Comparison of ENCODE assay signal across 1 cellular context in the genomic region with DNA sequence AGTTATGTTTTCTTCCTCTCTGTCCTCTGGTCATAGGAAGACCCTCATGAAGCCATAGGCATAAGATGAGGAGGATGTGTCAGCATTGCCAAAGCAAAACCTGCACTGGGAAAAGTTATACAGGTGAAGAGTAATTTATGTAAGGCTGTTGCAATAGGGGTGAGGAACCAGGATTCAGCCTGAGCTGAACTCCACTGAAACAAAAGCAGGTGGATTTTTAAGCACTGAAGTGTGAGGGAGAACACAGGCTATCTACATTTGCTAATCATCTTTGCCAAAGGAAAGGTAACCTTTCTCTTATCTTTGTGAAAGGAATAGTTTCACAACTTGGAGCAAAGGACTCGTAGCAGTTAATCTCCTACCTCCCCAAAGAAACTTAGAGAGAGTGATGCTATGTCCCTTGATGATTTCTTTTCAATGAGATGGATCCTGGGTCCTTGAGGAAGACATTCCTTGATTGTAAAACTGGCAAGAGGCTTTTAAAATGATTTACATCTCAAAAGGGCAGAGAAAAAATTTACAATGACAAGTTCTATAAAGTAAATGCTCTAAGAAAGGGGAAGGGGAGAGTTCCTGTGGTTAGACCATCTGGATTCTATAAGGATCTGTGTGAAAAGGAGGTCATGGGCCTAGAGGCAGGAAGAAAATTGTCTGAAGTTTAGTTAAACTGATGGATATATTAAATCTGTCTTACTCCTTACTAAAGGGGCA.
TF ChIP-seq lines count a peak whose summit lies in the region.

No MANE protein-coding gene starts in this region.

TF ChIP-seq in WTC11, 78 proteins besides CTCF, POLR2A, EP300 and RAD21 (continued from another document):
- TF ChIP-seq, protein P1, sequence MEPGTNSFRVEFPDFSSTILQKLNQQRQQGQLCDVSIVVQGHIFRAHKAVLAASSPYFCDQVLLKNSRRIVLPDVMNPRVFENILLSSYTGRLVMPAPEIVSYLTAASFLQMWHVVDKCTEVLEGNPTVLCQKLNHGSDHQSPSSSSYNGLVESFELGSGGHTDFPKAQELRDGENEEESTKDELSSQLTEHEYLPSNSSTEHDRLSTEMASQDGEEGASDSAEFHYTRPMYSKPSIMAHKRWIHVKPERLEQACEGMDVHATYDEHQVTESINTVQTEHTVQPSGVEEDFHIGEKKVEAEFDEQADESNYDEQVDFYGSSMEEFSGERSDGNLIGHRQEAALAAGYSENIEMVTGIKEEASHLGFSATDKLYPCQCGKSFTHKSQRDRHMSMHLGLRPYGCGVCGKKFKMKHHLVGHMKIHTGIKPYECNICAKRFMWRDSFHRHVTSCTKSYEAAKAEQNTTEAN (CRISPR knock-in tag; IDR thresholded peaks at IDR 0.05): no peak
- TF ChIP-seq, protein P2, sequence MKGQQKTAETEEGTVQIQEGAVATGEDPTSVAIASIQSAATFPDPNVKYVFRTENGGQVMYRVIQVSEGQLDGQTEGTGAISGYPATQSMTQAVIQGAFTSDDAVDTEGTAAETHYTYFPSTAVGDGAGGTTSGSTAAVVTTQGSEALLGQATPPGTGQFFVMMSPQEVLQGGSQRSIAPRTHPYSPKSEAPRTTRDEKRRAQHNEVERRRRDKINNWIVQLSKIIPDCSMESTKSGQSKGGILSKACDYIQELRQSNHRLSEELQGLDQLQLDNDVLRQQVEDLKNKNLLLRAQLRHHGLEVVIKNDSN (CRISPR knock-in tag; IDR thresholded peaks at IDR 0.05): no peak
- TF ChIP-seq, protein P3, sequence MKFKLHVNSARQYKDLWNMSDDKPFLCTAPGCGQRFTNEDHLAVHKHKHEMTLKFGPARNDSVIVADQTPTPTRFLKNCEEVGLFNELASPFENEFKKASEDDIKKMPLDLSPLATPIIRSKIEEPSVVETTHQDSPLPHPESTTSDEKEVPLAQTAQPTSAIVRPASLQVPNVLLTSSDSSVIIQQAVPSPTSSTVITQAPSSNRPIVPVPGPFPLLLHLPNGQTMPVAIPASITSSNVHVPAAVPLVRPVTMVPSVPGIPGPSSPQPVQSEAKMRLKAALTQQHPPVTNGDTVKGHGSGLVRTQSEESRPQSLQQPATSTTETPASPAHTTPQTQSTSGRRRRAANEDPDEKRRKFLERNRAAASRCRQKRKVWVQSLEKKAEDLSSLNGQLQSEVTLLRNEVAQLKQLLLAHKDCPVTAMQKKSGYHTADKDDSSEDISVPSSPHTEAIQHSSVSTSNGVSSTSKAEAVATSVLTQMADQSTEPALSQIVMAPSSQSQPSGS (CRISPR knock-in tag; IDR thresholded peaks at IDR 0.05; ENCODE audit: borderline replicate concordance, low read depth): no peak
- TF ChIP-seq, protein P4, sequence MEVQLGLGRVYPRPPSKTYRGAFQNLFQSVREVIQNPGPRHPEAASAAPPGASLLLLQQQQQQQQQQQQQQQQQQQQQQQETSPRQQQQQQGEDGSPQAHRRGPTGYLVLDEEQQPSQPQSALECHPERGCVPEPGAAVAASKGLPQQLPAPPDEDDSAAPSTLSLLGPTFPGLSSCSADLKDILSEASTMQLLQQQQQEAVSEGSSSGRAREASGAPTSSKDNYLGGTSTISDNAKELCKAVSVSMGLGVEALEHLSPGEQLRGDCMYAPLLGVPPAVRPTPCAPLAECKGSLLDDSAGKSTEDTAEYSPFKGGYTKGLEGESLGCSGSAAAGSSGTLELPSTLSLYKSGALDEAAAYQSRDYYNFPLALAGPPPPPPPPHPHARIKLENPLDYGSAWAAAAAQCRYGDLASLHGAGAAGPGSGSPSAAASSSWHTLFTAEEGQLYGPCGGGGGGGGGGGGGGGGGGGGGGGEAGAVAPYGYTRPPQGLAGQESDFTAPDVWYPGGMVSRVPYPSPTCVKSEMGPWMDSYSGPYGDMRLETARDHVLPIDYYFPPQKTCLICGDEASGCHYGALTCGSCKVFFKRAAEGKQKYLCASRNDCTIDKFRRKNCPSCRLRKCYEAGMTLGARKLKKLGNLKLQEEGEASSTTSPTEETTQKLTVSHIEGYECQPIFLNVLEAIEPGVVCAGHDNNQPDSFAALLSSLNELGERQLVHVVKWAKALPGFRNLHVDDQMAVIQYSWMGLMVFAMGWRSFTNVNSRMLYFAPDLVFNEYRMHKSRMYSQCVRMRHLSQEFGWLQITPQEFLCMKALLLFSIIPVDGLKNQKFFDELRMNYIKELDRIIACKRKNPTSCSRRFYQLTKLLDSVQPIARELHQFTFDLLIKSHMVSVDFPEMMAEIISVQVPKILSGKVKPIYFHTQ (CRISPR knock-in tag; IDR thresholded peaks at IDR 0.05): no peak
- TF ChIP-seq GABPB1 (CRISPR knock-in tag; IDR thresholded peaks at IDR 0.05) (no peak), TEAD4 (CRISPR knock-in tag; IDR thresholded peaks at IDR 0.05) (no peak)
TF ChIP-seq in WTC11: peak in this region for 0.
